ENCODE assay signal across 15 cellular contexts in the genomic region with DNA sequence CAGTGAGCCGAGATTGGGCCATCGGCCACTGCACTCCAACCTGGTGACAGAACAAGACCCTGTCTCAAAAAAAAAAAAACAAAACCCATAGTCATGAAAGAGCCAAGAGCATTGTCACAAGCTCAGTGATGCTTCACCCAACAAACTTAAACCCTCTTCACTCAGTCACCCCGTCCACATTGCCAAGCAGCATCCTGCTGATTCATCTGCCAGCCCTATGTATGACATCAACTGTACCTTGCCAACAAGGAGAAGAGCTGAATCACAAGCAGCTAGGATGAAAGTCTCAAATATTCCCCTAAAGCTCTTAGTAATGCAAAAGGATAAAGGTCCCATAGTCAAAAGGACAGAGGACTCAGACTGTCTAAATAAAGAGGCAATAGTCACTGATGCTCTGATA.
A peak's percentile ranks its signal among the peaks of the same experiment; 100 is the strongest.
DNase-seq lines count a peak whose midpoint lies in the region; ATAC-seq and TF ChIP-seq lines count a peak whose summit lies in the region.
"Had no signal": no experiment of that assay in that cellular context is flagged by ENCODE, and none has a peak within 500 bp of the region (broad histone marks: within the 10 kb centered on the region; RNA-seq: fewer than 3 reads in every experiment).

No MANE protein-coding gene starts in this region.

- no peak overlapping the region for H2AFZ ChIP-seq in IMR-90 (replicated peaks; ENCODE audit: low read length, poor library complexity)

- in situ Hi-C loops in IMR-90 (cut with MboI; ENCODE audit: low sequenced_read_pairs), result no loop called here

- H3K27ac Mint-ChIP-seq in activated CD8-positive, alpha-beta memory T cell treated with anti-CD3 and anti-CD28 coated beads, Interleukin-2, amount 10 ng/mL, durations not matched to agents 7 days and 5 days, result no peak overlapping the region
- H3K27ac Mint-ChIP-seq: IgD-negative memory B cell; T-helper 1 cell treated with Interleukin-12 subunit alpha and Interleukin-12 subunit beta and Interleukin-4 antibody, amounts not matched to agents 30 μg/mL and 1 μg/mL, for 36 hours; type B pancreatic cell had no signal

- no peak overlapping the region for H4K5ac ChIP-seq in IMR-90 (ENCODE audit: low read depth, low read length)

- ATAC-seq in IMR-90 (ENCODE audit: low read depth) (no peak; the same call in 1 of the 2 replicates), GM21526 (IDR thresholded peaks at IDR 0.05; ENCODE audit: low FRiP score, unreplicated experiment) (no peak)
- no peak for ATAC-seq in activated CD8-positive, alpha-beta memory T cell treated with anti-CD3 and anti-CD28 coated beads, Interleukin-2, amount 10 ng/mL, durations not matched to agents 7 days and 5 days
- ATAC-seq: sciatic nerve had no signal

- H3K14ac ChIP-seq in IMR-90 (replicated peaks; ENCODE audit: low read depth, low read length), result no peak overlapping the region

- H2BK5ac ChIP-seq in IMR-90 (ENCODE audit: low read depth, low read length, poor library complexity, severe bottlenecking), result no peak overlapping the region

- H3K9me3 ChIP-seq in IMR-90 (ENCODE audit: control insufficient read depth, insufficient read depth, low read length), result peaks cover 2% of the 10 kb centered on the region

- H3K27me3 Mint-ChIP-seq in activated CD8-positive, alpha-beta memory T cell treated with anti-CD3 and anti-CD28 coated beads, Interleukin-2, amount 10 ng/mL, durations not matched to agents 7 days and 5 days, result no peaks in the 10 kb centered on the region
- H3K27me3 Mint-ChIP-seq: IgD-negative memory B cell, type B pancreatic cell had no signal

- H2AK9ac ChIP-seq in IMR-90 (replicated peaks; ENCODE audit: low read depth, low read length, poor library complexity), result no peak overlapping the region

- BruUV-seq in IMR-90 (replicated peaks; lab: Mats Ljungman, UMichigan), result no TSS peak

- no peak overlapping the region for H3K4me3 Mint-ChIP-seq in activated CD8-positive, alpha-beta memory T cell treated with anti-CD3 and anti-CD28 coated beads, Interleukin-2, amount 10 ng/mL, durations not matched to agents 7 days and 5 days
- H3K4me3 Mint-ChIP-seq: IgD-negative memory B cell; T-helper 1 cell treated with Interleukin-12 subunit alpha and Interleukin-12 subunit beta and Interleukin-4 antibody, amounts not matched to agents 30 μg/mL and 1 μg/mL, for 36 hours; type B pancreatic cell had no signal

- H3K9ac ChIP-seq in IMR-90 (ENCODE audit: low read depth, low read length), result no peak overlapping the region

- TF ChIP-seq RAD21 in IMR-90 (IDR thresholded peaks at IDR 0.05; ENCODE audit: low read length), result no peak

- H3K4me1 Mint-ChIP-seq in activated CD8-positive, alpha-beta memory T cell treated with anti-CD3 and anti-CD28 coated beads, Interleukin-2, amount 10 ng/mL, durations not matched to agents 7 days and 5 days, result peaks cover under 1% of the 10 kb centered on the region
- H3K4me1 Mint-ChIP-seq: IgD-negative memory B cell had no signal

- POLR2A ChIA-PET in IMR-90 (lab: Charles Lee; ENCODE audit: unreplicated experiment), result no interaction called here

- peaks cover 2% of the 10 kb centered on the region; the same call in 1 of the 2 replicates for H3K9me1 ChIP-seq in IMR-90 (ENCODE audit: insufficient read depth, low read length)

- no peak overlapping the region for H3K18ac ChIP-seq in IMR-90 (ENCODE audit: low read depth, low read length)

- peaks cover 4% of the 10 kb centered on the region for H3K4me1 ChIP-seq in IMR-90 (ENCODE audit: control insufficient read depth, insufficient read depth, low read length)

- peaks cover 3 to 11% of the 10 kb centered on the region in 2 experiments; a peak in 3 of 4 replicates for H3K79me1 ChIP-seq in IMR-90 (ENCODE audit: low read depth in 1 of 2, low read length in 2 of 2)

- dilution Hi-C loops in IMR-90 (cut with HindIII; ENCODE audit: low sequenced_read_pairs, unreplicated experiment), result no loop called here

- H3K4me3 ChIP-seq in IMR-90 (ENCODE audit: insufficient read depth, low read depth, low read length), result no peak overlapping the region
- H3K4me3 ChIP-seq in cardiac fibroblast (replicated peaks in 1 of 2; ENCODE audit: low read depth in 2 of 2, low read length in 2 of 2), result no peak overlapping the region

- no peak overlapping the region for H3K4me2 ChIP-seq in IMR-90 (ENCODE audit: low read depth, low read length)

- H2AK5ac ChIP-seq in IMR-90 (ENCODE audit: low read depth, low read length), result no peak overlapping the region

- WGBS in IMR-90 (ENCODE audit: extremely low coverage in 2 of 2, insufficient read length in 1 of 2), 2 experiments, result no CpG with 5 or more reads among the region's 3 CpGs

- no peak overlapping the region for H3K27ac ChIP-seq in IMR-90 (ENCODE audit: insufficient read depth, low read length)

- H4K20me1 ChIP-seq in IMR-90 (ENCODE audit: insufficient read depth, low read length), result no peaks in the 10 kb centered on the region

- no peak overlapping the region for H2BK20ac ChIP-seq in IMR-90 (ENCODE audit: low read depth, low read length)

- no peak overlapping the region for H3K56ac ChIP-seq in IMR-90 (ENCODE audit: extremely low read depth, insufficient read depth, low read length)

- H3K36me3 ChIP-seq in IMR-90 (ENCODE audit: control insufficient read depth, insufficient read depth, low read length), result 0 out of 2 replicates have a peak, but pooled peaks cover 1% of the 10 kb centered on the region

- H2BK15ac ChIP-seq in IMR-90 (ENCODE audit: low read depth, low read length), result no peak overlapping the region

- H4K8ac ChIP-seq in IMR-90 (ENCODE audit: low read depth in 2 of 2, low read length in 2 of 2), result no peak overlapping the region

- H3K23ac ChIP-seq in IMR-90 (ENCODE audit: low read depth, low read length), result no peak overlapping the region

- H4K91ac ChIP-seq in IMR-90 (ENCODE audit: insufficient read depth, low read depth, low read length), result no peak overlapping the region

- DNase-seq in activated T-cell treated with anti-CD3 and anti-CD28 coated beads for 48 hours (ENCODE audit: low read depth) (peak; percentile 6), activated T-cell treated with anti-CD3 and anti-CD28 coated beads for 4 hours (no peak), IMR-90 (peak; percentile 78), cardiac fibroblast (ENCODE audit: low read depth in 2 of 2) (peak; percentile 43 to 84), myocyte (ENCODE audit: low read depth) (peak; percentile 35), CD1c-positive myeloid dendritic cell (ENCODE audit: extremely low spot score) (no peak)
- no peak for DNase-seq in activated CD8-positive, alpha-beta memory T cell treated with anti-CD3 and anti-CD28 coated beads, Interleukin-2, amount 10 ng/mL, durations not matched to agents 7 days and 5 days
- DNase-seq: aorta, GF-D8, NCI-H2081 had no signal

- no peak overlapping the region for H2BK120ac ChIP-seq in IMR-90 (ENCODE audit: low read depth, low read length)

- H3K4ac ChIP-seq in IMR-90 (ENCODE audit: low read depth, low read length), result no peak overlapping the region

- H3K36me3 Mint-ChIP-seq in activated CD8-positive, alpha-beta memory T cell treated with anti-CD3 and anti-CD28 coated beads, Interleukin-2, amount 10 ng/mL, durations not matched to agents 7 days and 5 days, result peaks cover 9% of the 10 kb centered on the region

- no peak for TF ChIP-seq POLR2A in IMR-90 (IDR thresholded peaks at IDR 0.05; ENCODE audit: low read depth, low read length)

- peaks cover 10% of the 10 kb centered on the region for H3K9me3 Mint-ChIP-seq in activated CD8-positive, alpha-beta memory T cell treated with anti-CD3 and anti-CD28 coated beads, Interleukin-2, amount 10 ng/mL, durations not matched to agents 7 days and 5 days (ENCODE audit: low read depth)

- TF ChIP-seq CTCF in IMR-90 (conservative IDR thresholded peaks at IDR 0.05; ENCODE audit: low read depth, low read length) (no peak), cardiac fibroblast (IDR thresholded peaks at IDR 0.05; ENCODE audit: low read depth, low read length) (no peak)

- H3K27me3 ChIP-seq in IMR-90 (ENCODE audit: control insufficient read depth, insufficient read depth, low read length), result no peaks in the 10 kb centered on the region

- intact Hi-C loops in IMR-90 (cut with micrococcal nuclease), result no loop called here

- CTCF ChIA-PET in IMR-90 (lab: Yijun Ruan, JAX), result interaction anchor here (0.6 to 1.2 kb wide), 2 partner anchors 12 to 344 kb away, joined by 5 read pairs; no protein-coding TSS in a partner anchor
- CTCF ChIA-PET in activated CD8-positive, alpha-beta memory T cell treated with anti-CD3 and anti-CD28 coated beads, Interleukin-2, amount 10 ng/mL, durations not matched to agents 7 days and 5 days (lab: Charles Lee), result no interaction called here

TF ChIP-seq in IMR-90, 13 proteins besides CTCF, POLR2A, EP300 and RAD21:
- TF ChIP-seq NFE2L2 (IDR thresholded peaks at IDR 0.05; ENCODE audit: low read depth, low read length) (peak; percentile 50; the same call in 1 of the 2 replicates), RFX5 (IDR thresholded peaks at IDR 0.05; ENCODE audit: low read depth, low read length) (no peak), RCOR1 (IDR thresholded peaks at IDR 0.05; ENCODE audit: insufficient replicate concordance, low read length) (no peak)
- TF ChIP-seq, protein P1, sequence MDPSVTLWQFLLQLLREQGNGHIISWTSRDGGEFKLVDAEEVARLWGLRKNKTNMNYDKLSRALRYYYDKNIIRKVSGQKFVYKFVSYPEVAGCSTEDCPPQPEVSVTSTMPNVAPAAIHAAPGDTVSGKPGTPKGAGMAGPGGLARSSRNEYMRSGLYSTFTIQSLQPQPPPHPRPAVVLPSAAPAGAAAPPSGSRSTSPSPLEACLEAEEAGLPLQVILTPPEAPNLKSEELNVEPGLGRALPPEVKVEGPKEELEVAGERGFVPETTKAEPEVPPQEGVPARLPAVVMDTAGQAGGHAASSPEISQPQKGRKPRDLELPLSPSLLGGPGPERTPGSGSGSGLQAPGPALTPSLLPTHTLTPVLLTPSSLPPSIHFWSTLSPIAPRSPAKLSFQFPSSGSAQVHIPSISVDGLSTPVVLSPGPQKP (IDR thresholded peaks at IDR 0.05; ENCODE audit: borderline replicate concordance, low read depth, low read length), result no peak
TF ChIP-seq in IMR-90: peak in this region for 1.

Comparison
In these comparisons a context has a peak if more than half of its experiments do, and no peak if none do; other contexts are left out.
1. DNase-seq: peak in activated T-cell treated with anti-CD3 and anti-CD28 coated beads for 48 hours (single experiment), IMR-90 (single experiment), cardiac fibroblast (2 of 2) and myocyte (single experiment); none in activated T-cell treated with anti-CD3 and anti-CD28 coated beads for 4 hours (single experiment), CD1c-positive myeloid dendritic cell (single experiment) and activated CD8-positive, alpha-beta memory T cell treated with anti-CD3 and anti-CD28 coated beads, Interleukin-2, amount 10 ng/mL, durations not matched to agents 7 days and 5 days (single experiment).